18 cellular contexts compared by ENCODE assay signal in genomic region chr2:2657121-2657962, GRCh38.
"Had no signal": no experiment of that assay in that cellular context is flagged by ENCODE, and none has a peak within 500 bp of the region (broad histone marks: within the 10 kb centered on the region; RNA-seq: fewer than 3 reads in every experiment).

No MANE protein-coding gene starts in this region.

- FAIRE-seq: frontal cortex had no signal

- H3K4me3 ChIP-seq: ascending aorta, heart left ventricle, left ventricle myocardium inferior, suprapubic skin, vagina had no signal

- H3K27me3 Mint-ChIP-seq: activated CD4-positive, alpha-beta T cell treated with anti-CD3 and anti-CD28 coated beads, Interleukin-2, amount 10 ng/mL, durations not matched to agents 7 days and 5 days; stimulated activated naive CD8-positive, alpha-beta T cell treated with anti-CD3 and anti-CD28 coated beads, Interleukin-15, Interleukin-2, amounts not matched to agents 100 ng/mL and 50 ng/mL, for 24 hours had no signal

- H3K27ac ChIP-seq: ascending aorta, breast epithelium, left ventricle myocardium inferior, suprapubic skin, vagina had no signal

- H3K27me3 ChIP-seq: ascending aorta, vagina had no signal

- H3K4me3 Mint-ChIP-seq: activated CD4-positive, alpha-beta T cell treated with anti-CD3 and anti-CD28 coated beads, Interleukin-2, amount 10 ng/mL, durations not matched to agents 7 days and 5 days; activated T-cell treated with anti-CD3 and anti-CD28 coated beads, Interleukin-2, amount 50 U/mL, for 72 hours; stimulated activated naive CD8-positive, alpha-beta T cell treated with anti-CD3 and anti-CD28 coated beads, Interleukin-15, Interleukin-2, amounts not matched to agents 100 ng/mL and 50 ng/mL, for 24 hours; T-helper 1 cell treated with Interleukin-12 subunit alpha and Interleukin-12 subunit beta and Interleukin-4 antibody, amounts not matched to agents 30 μg/mL and 1 μg/mL, for 36 hours had no signal

- ATAC-seq: activated CD4-positive, CD25-positive, alpha-beta regulatory T cell treated with anti-CD3 and anti-CD28 coated beads, Interleukin-2, amount 50 U/mL, for 24 hours; activated T-cell treated with anti-CD3 and anti-CD28 coated beads, Interleukin-2, amount 50 U/mL, for 72 hours had no signal

- H3K9me3 ChIP-seq: ascending aorta, heart left ventricle, left ventricle myocardium inferior, suprapubic skin, vagina had no signal

- H3K36me3 ChIP-seq: ascending aorta, breast epithelium, heart left ventricle, left ventricle myocardium inferior, suprapubic skin, vagina had no signal

- DNase-seq: activated CD4-positive, alpha-beta T cell treated with anti-CD3 and anti-CD28 coated beads, Interleukin-2, amount 10 ng/mL, durations not matched to agents 7 days and 5 days; activated CD8-positive, alpha-beta memory T cell treated with anti-CD3 and anti-CD28 coated beads for 24 hours; activated gamma-delta T cell treated with Interleukin-2 at 50 U/mL for 16 hours; activated T-cell treated with anti-CD3 and anti-CD28 coated beads, Interleukin-2, amount 50 U/mL, for 72 hours; cerebellar nuclear complex; cortex of kidney; effector CD4-positive, alpha-beta T cell; heart left ventricle; left ventricle myocardium inferior; trophoblast cell had no signal

- H3K27ac Mint-ChIP-seq: activated CD4-positive, alpha-beta T cell treated with anti-CD3 and anti-CD28 coated beads, Interleukin-2, amount 10 ng/mL, durations not matched to agents 7 days and 5 days; activated T-cell treated with anti-CD3 and anti-CD28 coated beads, Interleukin-2, amount 50 U/mL, for 72 hours; stimulated activated naive CD8-positive, alpha-beta T cell treated with anti-CD3 and anti-CD28 coated beads, Interleukin-15, Interleukin-2, amounts not matched to agents 100 ng/mL and 50 ng/mL, for 24 hours; T-helper 1 cell treated with Interleukin-12 subunit alpha and Interleukin-12 subunit beta and Interleukin-4 antibody, amounts not matched to agents 30 μg/mL and 1 μg/mL, for 36 hours had no signal

- H3K4me1 ChIP-seq: ascending aorta, breast epithelium had no signal
